1 cellular context compared by ENCODE assay signal in the genomic region with DNA sequence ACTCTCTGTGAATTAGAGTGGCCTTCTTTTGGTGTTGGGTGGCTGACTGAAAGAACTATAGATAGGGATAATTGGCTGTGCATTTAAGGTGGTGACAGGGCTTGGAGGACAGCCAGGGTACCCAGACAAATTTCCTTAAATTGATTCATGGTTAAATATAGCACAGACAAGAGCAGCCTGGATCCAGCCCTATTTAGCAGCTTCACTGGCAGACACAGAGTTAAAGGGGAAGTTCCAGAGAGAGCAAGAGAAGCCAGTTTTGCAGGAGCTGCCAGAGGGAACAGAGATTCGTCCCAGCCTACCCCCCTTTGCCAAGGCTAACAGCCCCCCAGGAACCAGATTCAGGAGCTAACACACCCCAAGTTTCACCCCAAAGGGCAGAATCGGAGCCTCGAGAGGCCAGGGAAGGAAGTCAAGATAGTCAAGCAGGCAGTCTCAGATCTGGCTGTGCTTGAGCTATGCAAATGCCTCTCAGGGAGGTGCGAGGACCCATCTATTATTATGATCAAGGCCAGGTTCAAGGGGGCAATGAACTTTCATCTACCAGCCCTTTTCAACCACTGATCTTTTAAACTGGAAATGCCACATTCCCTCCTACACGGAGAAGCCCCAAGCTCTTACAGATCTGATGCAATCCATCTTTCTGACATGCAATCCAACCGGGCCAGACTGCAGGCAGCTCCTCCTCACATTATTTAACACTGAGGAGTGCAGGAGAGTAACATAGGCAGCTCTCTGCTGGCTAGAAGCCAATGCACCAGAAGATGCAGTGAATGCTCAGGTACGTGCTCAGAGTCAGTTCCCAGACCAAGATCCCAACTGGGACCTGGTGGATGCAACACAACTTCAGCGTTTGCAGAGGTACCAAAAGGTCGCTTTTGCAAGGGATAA.
A peak's percentile ranks its signal among the peaks of the same experiment; 100 is the strongest.
TF ChIP-seq lines count a peak whose summit lies in the region.

No MANE protein-coding gene starts in this region.

TF ChIP-seq in K562, 482 proteins besides CTCF, POLR2A, EP300 and RAD21 (continued from another document):
- TF ChIP-seq ZNF76 (CRISPR knock-in tag; IDR thresholded peaks at IDR 0.05; ENCODE audit: borderline replicate concordance): 0 out of 2 replicates have a peak, but pooled peaks have one; percentile 21
- TF ChIP-seq RBFOX2 (IDR thresholded peaks at IDR 0.05; ENCODE audit: low read depth, low read length): peak; percentile 54
- TF ChIP-seq L3MBTL2 (IDR thresholded peaks at IDR 0.05): peak; percentile 62
- peak; percentile 73 for TF ChIP-seq JUND (IDR thresholded peaks at IDR 0.05; ENCODE audit: borderline replicate concordance, low read depth, low read length)
- TF ChIP-seq JUND (tag; IDR thresholded peaks at IDR 0.05; ENCODE audit: borderline replicate concordance, low read depth, low read length): no peak
- TF ChIP-seq CEBPB (tag; IDR thresholded peaks at IDR 0.05): peak; percentile 88
- TF ChIP-seq HDAC8 (tag; IDR thresholded peaks at IDR 0.05): peak; percentile 48; the same call in 1 of the 2 replicates
- TF ChIP-seq ARID1B (IDR thresholded peaks at IDR 0.05): peak; percentile 22; the same call in 1 of the 2 replicates
- peak; percentile 87 for TF ChIP-seq IRF9 (tag; IDR thresholded peaks at IDR 0.05)
- TF ChIP-seq ZNF143 (CRISPR knock-in tag; IDR thresholded peaks at IDR 0.05): no peak
- TF ChIP-seq HMGN3 (IDR thresholded peaks at IDR 0.05; ENCODE audit: borderline replicate concordance, extremely low read depth, insufficient read length, low read depth, low read length): no peak
- peak; percentile 53 for TF ChIP-seq BRD9 (IDR thresholded peaks at IDR 0.05; ENCODE audit: low read depth, partially characterized antibody)
- TF ChIP-seq PBX2 (CRISPR knock-in tag; IDR thresholded peaks at IDR 0.05; ENCODE audit: low read depth): no peak; the same call in 1 of the 2 replicates
- TF ChIP-seq PBX2 (tag; conservative IDR thresholded peaks at IDR 0.05; ENCODE audit: low read depth): peak; percentile 69
- TF ChIP-seq TRIM24 (IDR thresholded peaks at IDR 0.05): peak; percentile 65 to 75; a peak in 2 of 4 replicates
- 0 out of 2 replicates have a peak, but pooled peaks have one; percentile 53 for TF ChIP-seq JUN (IDR thresholded peaks at IDR 0.05; ENCODE audit: borderline replicate concordance, low read depth, low read length)
- TF ChIP-seq JUN (CRISPR knock-in tag; IDR thresholded peaks at IDR 0.05; ENCODE audit: borderline replicate concordance): no peak
- TF ChIP-seq POLR2H (tag; IDR thresholded peaks at IDR 0.05; ENCODE audit: low read depth): peak; percentile 49
- peak; percentile 38; the same call in 1 of the 2 replicates for TF ChIP-seq ZNF766 (CRISPR knock-in tag; conservative IDR thresholded peaks at IDR 0.05)
- TF ChIP-seq ZNF165 (CRISPR knock-in tag; IDR thresholded peaks at IDR 0.05; ENCODE audit: borderline replicate concordance): no peak
- peak; percentile 46; the same call in 1 of the 2 replicates for TF ChIP-seq SMARCA4 (IDR thresholded peaks at IDR 0.05)
- TF ChIP-seq SOX6 (IDR thresholded peaks at IDR 0.05): 0 out of 2 replicates have a peak, but pooled peaks have one; percentile 9
- TF ChIP-seq ZNF586 (CRISPR knock-in tag; conservative IDR thresholded peaks at IDR 0.05): peak; percentile 91
- TF ChIP-seq ZNF830 (CRISPR knock-in tag; IDR thresholded peaks at IDR 0.05): no peak
- TF ChIP-seq, protein P1, sequence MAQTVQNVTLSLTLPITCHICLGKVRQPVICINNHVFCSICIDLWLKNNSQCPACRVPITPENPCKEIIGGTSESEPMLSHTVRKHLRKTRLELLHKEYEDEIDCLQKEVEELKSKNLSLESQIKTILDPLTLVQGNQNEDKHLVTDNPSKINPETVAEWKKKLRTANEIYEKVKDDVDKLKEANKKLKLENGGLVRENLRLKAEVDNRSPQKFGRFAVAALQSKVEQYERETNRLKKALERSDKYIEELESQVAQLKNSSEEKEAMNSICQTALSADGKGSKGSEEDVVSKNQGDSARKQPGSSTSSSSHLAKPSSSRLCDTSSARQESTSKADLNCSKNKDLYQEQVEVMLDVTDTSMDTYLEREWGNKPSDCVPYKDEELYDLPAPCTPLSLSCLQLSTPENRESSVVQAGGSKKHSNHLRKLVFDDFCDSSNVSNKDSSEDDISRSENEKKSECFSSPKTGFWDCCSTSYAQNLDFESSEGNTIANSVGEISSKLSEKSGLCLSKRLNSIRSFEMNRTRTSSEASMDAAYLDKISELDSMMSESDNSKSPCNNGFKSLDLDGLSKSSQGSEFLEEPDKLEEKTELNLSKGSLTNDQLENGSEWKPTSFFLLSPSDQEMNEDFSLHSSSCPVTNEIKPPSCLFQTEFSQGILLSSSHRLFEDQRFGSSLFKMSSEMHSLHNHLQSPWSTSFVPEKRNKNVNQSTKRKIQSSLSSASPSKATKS (CRISPR knock-in tag; IDR thresholded peaks at IDR 0.05): no peak
- TF ChIP-seq MYC (IDR thresholded peaks at IDR 0.05; ENCODE audit: low read depth, low read length): peak; percentile 66; the same call in 1 of the 2 replicates
- TF ChIP-seq MYC (CRISPR knock-in tag; IDR thresholded peaks at IDR 0.05; ENCODE audit: borderline replicate concordance, low read depth): no peak
- TF ChIP-seq SRSF7 (optimal IDR thresholded peaks at IDR 0.05; ENCODE audit: low read depth, low read length): no peak
- no peak for TF ChIP-seq BDP1 (IDR thresholded peaks at IDR 0.05; ENCODE audit: insufficient read depth, insufficient read length)
- TF ChIP-seq MNT (conservative IDR thresholded peaks at IDR 0.05): no peak
- no peak for TF ChIP-seq ETS1 (conservative IDR thresholded peaks at IDR 0.05; ENCODE audit: control insufficient read depth, low read depth, low read length)
- no peak for TF ChIP-seq PREB (CRISPR knock-in tag; IDR thresholded peaks at IDR 0.05)
- peak; percentile 73; the same call in 1 of the 2 replicates for TF ChIP-seq MEF2D (tag; conservative IDR thresholded peaks at IDR 0.05; ENCODE audit: low read depth)
- 0 out of 2 replicates have a peak, but pooled peaks have one; percentile 28 for TF ChIP-seq MECOM (CRISPR knock-in tag; IDR thresholded peaks at IDR 0.05)
- no peak for TF ChIP-seq ZNF644 (tag; IDR thresholded peaks at IDR 0.05; ENCODE audit: low read depth)
- 0 out of 2 replicates have a peak, but pooled peaks have one; percentile 31 for TF ChIP-seq GTF2E2 (tag; IDR thresholded peaks at IDR 0.05)
- TF ChIP-seq FOXJ2 (tag; IDR thresholded peaks at IDR 0.05): peak; percentile 39; the same call in 1 of the 2 replicates
- TF ChIP-seq CXXC5 (CRISPR knock-in tag; IDR thresholded peaks at IDR 0.05): peak; percentile 21; the same call in 1 of the 2 replicates
- TF ChIP-seq RCOR1 (IDR thresholded peaks at IDR 0.05; ENCODE audit: borderline replicate concordance in 1 of 2, low read depth in 2 of 2, low read length in 2 of 2): 0 out of 4 replicates have a peak, but pooled peaks of 1 of the 2 experiments have one; percentile 44
- peak; percentile 68; the same call in 1 of the 2 replicates for TF ChIP-seq ZNF589 (CRISPR knock-in tag; IDR thresholded peaks at IDR 0.05; ENCODE audit: low read depth)
- TF ChIP-seq MEIS2 (IDR thresholded peaks at IDR 0.05; ENCODE audit: partially characterized antibody): peak; percentile 86
- TF ChIP-seq PKNOX1 (IDR thresholded peaks at IDR 0.05): peak; percentile 70
- no peak for TF ChIP-seq CBFA2T2 (conservative IDR thresholded peaks at IDR 0.05)
